Comparison of ENCODE assay signal across 8 cellular contexts in the genomic region with DNA sequence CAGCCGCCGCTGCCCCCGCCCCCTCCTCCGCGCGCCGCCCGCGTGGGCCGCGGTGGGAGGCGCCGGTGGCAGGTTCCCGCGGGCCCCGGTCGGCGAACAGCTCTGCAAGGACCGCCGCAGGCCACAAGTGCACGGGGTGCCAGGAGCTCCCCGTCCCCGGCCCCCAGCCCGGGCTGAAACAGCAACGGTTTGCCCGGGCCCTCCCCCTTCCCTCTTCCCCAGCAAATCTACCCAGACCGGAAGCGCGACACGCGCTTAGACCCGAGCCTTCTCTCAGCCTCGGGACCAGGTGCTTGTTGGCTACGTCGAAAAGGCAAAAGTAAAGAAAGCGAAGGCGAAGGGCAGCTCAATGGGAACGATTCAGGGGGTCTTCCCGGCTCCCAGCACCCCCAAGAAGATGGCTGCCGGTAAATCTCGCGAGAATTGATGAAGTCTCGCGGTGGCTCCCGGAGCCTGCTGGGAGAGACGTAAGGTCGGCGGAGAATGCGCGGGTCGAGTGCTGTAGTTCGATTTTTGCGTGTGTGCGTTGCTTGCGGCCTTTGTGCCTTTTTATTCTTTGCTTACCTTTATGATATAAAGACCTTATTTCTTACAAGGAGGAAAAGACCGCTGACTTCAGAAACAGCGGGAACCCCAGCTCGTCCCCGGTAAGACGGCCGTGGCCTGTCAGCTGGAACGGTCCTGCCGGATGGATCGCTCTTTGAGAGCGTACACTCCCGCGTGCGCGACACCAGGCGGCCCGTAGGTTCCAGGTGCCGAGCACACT. TPM values are rescaled to one million over a fixed set of nuclear protein-coding genes. Genes with fewer than 3 reads are reported as not detected.
DNase-seq lines count a peak whose midpoint lies in the region; ATAC-seq, FAIRE-seq and TF ChIP-seq lines count a peak whose summit lies in the region.

A gene with protein sequence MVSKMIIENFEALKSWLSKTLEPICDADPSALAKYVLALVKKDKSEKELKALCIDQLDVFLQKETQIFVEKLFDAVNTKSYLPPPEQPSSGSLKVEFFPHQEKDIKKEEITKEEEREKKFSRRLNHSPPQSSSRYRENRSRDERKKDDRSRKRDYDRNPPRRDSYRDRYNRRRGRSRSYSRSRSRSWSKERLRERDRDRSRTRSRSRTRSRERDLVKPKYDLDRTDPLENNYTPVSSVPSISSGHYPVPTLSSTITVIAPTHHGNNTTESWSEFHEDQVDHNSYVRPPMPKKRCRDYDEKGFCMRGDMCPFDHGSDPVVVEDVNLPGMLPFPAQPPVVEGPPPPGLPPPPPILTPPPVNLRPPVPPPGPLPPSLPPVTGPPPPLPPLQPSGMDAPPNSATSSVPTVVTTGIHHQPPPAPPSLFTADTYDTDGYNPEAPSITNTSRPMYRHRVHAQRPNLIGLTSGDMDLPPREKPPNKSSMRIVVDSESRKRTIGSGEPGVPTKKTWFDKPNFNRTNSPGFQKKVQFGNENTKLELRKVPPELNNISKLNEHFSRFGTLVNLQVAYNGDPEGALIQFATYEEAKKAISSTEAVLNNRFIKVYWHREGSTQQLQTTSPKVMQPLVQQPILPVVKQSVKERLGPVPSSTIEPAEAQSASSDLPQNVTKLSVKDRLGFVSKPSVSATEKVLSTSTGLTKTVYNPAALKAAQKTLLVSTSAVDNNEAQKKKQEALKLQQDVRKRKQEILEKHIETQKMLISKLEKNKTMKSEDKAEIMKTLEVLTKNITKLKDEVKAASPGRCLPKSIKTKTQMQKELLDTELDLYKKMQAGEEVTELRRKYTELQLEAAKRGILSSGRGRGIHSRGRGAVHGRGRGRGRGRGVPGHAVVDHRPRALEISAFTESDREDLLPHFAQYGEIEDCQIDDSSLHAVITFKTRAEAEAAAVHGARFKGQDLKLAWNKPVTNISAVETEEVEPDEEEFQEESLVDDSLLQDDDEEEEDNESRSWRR (minus strand): TSS at position 425 of the 766 bp plus-strand sequence. CDS start 481 bp downstream, outside the sequence.

- intact Hi-C loops in kidney (cut with DNase I): no loop called here

- H3K9me3 ChIP-seq in kidney (ENCODE audit: control insufficient read depth in 1 of 2, low read length in 2 of 2): no peaks in the 10 kb centered on the region

- DNase-seq in AG09309 (ENCODE audit: low read depth): peak; percentile 79
- peak; percentile 51 for DNase-seq in NCI-H446 treated with DMSO at 0.1 percent for 48 hours (lab: John Stamatoyannopoulos, UW)
- peak; percentile 93 for DNase-seq in cerebellar cortex (ENCODE audit: low spot score)
- DNase-seq in kidney: peak; percentile 96
- peak; percentile 94 for DNase-seq in stimulated activated CD4-positive, alpha-beta T cell treated with anti-CD3 and anti-CD28 coated beads, Interleukin-15, amount 100 ng/mL, for 24 hours

- H3K4me3 ChIP-seq in AG09309 (ENCODE audit: control insufficient read depth, low read depth, low read length): peak within 1 kb of the TSS; percentile 65
- H3K4me3 ChIP-seq in kidney (ENCODE audit: low read length in 2 of 2): peak within 1 kb of the TSS; percentile 98

- H3K36me3 ChIP-seq in kidney (ENCODE audit: control insufficient read depth in 1 of 2, insufficient read depth in 2 of 2, low read length in 2 of 2): no peaks in the 10 kb centered on the region

- TF ChIP-seq CTCF in AG09309 (IDR thresholded peaks at IDR 0.05; ENCODE audit: control insufficient read depth, insufficient read depth, low read depth, low read length, missing control alignments): peak; percentile 5
- TF ChIP-seq CTCF in kidney (IDR thresholded peaks at IDR 0.05; ENCODE audit: borderline replicate concordance, extremely low read depth, insufficient read depth): no peak

- FAIRE-seq in kidney (lab: Jason Lieb, UNC): no peak

- ATAC-seq in GM19025 (IDR thresholded peaks at IDR 0.05; ENCODE audit: low read depth, unreplicated experiment) (peak; percentile 78), HG03342 (IDR thresholded peaks at IDR 0.05; ENCODE audit: unreplicated experiment) (peak; percentile 75)
- peak; percentile 83 to 84 for ATAC-seq in activated CD4-positive, CD25-positive, alpha-beta regulatory T cell treated with anti-CD3 and anti-CD28 coated beads, Interleukin-2, amount 50 U/mL, for 24 hours

- H3K4me1 ChIP-seq in kidney (ENCODE audit: control insufficient read depth in 1 of 2, insufficient read depth in 1 of 2, low read depth in 1 of 2, low read length in 2 of 2): peaks cover 12 to 19% of the 10 kb centered on the region in 2 donors

- H3K9ac ChIP-seq in kidney (ENCODE audit: low read length in 2 of 2): peak within 1 kb of the TSS; percentile 31 to 97

- H3K27ac ChIP-seq in kidney (ENCODE audit: low read depth in 2 of 2, low read length in 2 of 2): peak within 1 kb of the TSS; percentile 92 to 98

RNA-seq across cellular contexts. Expression of the gene that starts here (rescaled TPM):
- 39.2 TPM for total RNA-seq in kidney
- polyA plus RNA-seq in kidney (ENCODE audit: insufficient read depth, low read depth, low replicate concordance): 14.5 TPM

Comparison
In these comparisons a context has a peak if more than half of its experiments do, and no peak if none do; other contexts are left out.
1. Peak in every context shown above with its lines: DNase-seq, ATAC-seq, H3K4me3 ChIP-seq and H3K27ac ChIP-seq.